ENCODE assay signal across 22 cellular contexts in genomic region chr3:127056281-127056680, GRCh38.
A peak's percentile ranks its signal among the peaks of the same experiment; 100 is the strongest.
DNase-seq lines count a peak whose midpoint lies in the region; ATAC-seq and TF ChIP-seq lines count a peak whose summit lies in the region.
"Had no signal": no experiment of that assay in that cellular context is flagged by ENCODE, and none has a peak within 500 bp of the region (broad histone marks: within the 10 kb centered on the region; RNA-seq: fewer than 3 reads in every experiment).

No MANE protein-coding gene starts in this region.

- no peak for ATAC-seq in left cardiac atrium
- no peak for ATAC-seq in Right ventricle myocardium inferior
- ATAC-seq in sciatic nerve, result no peak
- no peak for ATAC-seq in HG03521 (IDR thresholded peaks at IDR 0.05; ENCODE audit: unreplicated experiment)
- ATAC-seq: PC-3 had no signal

- peaks cover 25% of the 10 kb centered on the region for H3K27me3 Mint-ChIP-seq in chondrocyte (ENCODE audit: low read depth)

- intact Hi-C loops in left cardiac atrium (cut with DNase I), result no loop called here
- intact Hi-C loops in Right ventricle myocardium inferior (cut with DNase I), result no loop called here
- intact Hi-C loops in sciatic nerve (cut with DNase I), result no loop called here

- H3K36me3 Mint-ChIP-seq in chondrocyte (ENCODE audit: low read depth), result peaks cover 6% of the 10 kb centered on the region

- no peak overlapping the region for H3K4me3 Mint-ChIP-seq in chondrocyte (ENCODE audit: unreplicated experiment)
- H3K4me3 Mint-ChIP-seq: CD4-positive, alpha-beta memory T cell had no signal

- H3K4me1 Mint-ChIP-seq in chondrocyte (ENCODE audit: low read depth), result no peaks in the 10 kb centered on the region
- H3K4me1 Mint-ChIP-seq: CD4-positive, alpha-beta memory T cell had no signal

- H3K27ac Mint-ChIP-seq in chondrocyte (ENCODE audit: unreplicated experiment), result no peak overlapping the region
- H3K27ac Mint-ChIP-seq: CD4-positive, alpha-beta memory T cell had no signal

- DNase-seq in left cardiac atrium, result peak; percentile 13
- no peak for DNase-seq in Right ventricle myocardium inferior (ENCODE audit: missing footprints)
- peak; percentile 80 for DNase-seq in chondrocyte (ENCODE audit: low spot score)
- peak; percentile 34 for DNase-seq in islet precursor cell
- peak; percentile 27 for DNase-seq in sciatic nerve (ENCODE audit: low spot score)
- no peak for DNase-seq in NCI-H1417 treated with DMSO at 0.1 percent for 48 hours (lab: John Stamatoyannopoulos, UW)
- DNase-seq: C1 segment of cervical spinal cord; CD4-positive, alpha-beta memory T cell; COR-L47; DMS53; GM23248; H7; Karpas-422; NCI-H1092; NCI-H1436; NCI-H187 treated with DMSO at 0.1 percent for 48 hours; NCI-H446; NCI-H82; NK-92 treated with Interleukin-12 subunit alpha and Interleukin-12 subunit beta, amount 100 ng/mL, for 24 hours; PC-3; SHP77 had no signal

- H3K9me3 Mint-ChIP-seq in chondrocyte (ENCODE audit: low read depth), result peaks cover 21% of the 10 kb centered on the region

- TF ChIP-seq CTCF in chondrocyte (IDR thresholded peaks at IDR 0.05), result no peak

Comparison
In these comparisons a context has a peak if more than half of its experiments do, and no peak if none do; other contexts are left out.
1. DNase-seq: peak in left cardiac atrium (single experiment), chondrocyte (single experiment), islet precursor cell (single experiment) and sciatic nerve (single experiment); none in Right ventricle myocardium inferior (single experiment) and NCI-H1417 treated with DMSO at 0.1 percent for 48 hours (single experiment).